Comparison of ENCODE assay signal across 1 cellular context in the genomic region with DNA sequence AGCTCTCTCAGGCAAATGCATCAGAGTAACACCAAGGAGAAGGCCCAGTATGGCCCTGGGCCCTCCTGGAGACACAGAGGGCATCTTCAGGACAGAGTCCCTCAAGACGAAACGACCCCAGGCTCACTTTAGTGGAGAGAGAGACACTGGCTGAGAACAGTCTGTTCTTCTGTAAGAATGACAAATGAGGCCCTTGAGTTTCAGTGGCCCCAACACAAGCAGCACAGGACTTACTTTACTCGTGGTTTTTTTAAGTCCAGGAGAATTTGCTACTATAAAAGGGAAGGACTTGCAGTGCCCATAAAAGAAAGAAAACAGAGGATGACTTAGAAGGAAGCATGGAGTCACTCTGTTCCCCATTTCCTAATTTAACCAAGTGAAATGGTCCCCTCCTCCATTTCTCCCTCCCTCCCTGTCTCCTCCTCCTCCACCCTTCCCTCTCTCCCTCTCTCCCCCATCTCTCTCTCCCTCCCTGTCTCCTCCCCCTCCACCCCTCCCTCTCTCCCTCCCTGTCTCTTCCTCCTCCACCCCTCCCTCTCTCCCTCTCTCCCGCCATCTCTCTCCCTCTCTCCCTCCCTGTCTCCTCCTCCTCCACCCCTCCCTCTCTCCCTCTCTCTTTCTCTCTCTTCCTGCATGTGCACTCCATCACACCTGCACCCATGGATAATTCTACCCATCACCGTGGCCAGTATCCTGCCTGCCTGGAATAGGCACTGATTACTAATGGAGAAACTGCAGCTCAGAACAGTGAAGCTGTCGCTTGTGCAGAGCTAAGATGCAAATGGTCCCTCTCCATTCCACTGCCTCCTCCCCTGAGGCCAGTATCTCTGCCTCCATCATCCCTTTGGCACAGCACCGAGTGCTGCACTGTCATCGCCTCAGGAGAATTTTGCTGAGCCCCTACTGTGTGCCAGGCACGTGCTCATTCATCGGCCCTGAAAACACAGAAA.
TF ChIP-seq lines count a peak whose summit lies in the region.

No MANE protein-coding gene starts in this region.

TF ChIP-seq in H1, 55 proteins besides CTCF, POLR2A, EP300 and RAD21 (continued from another document):
- TF ChIP-seq, protein P1, sequence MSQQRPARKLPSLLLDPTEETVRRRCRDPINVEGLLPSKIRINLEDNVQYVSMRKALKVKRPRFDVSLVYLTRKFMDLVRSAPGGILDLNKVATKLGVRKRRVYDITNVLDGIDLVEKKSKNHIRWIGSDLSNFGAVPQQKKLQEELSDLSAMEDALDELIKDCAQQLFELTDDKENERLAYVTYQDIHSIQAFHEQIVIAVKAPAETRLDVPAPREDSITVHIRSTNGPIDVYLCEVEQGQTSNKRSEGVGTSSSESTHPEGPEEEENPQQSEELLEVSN (IDR thresholded peaks at IDR 0.05) = peak; percentile 29; the same call in 1 of the 2 replicates
- no peak for TF ChIP-seq YY1 (IDR thresholded peaks at IDR 0.05; ENCODE audit: low read depth, low read length)
